Comparison of ENCODE assay signal across 22 cellular contexts in the genomic region with DNA sequence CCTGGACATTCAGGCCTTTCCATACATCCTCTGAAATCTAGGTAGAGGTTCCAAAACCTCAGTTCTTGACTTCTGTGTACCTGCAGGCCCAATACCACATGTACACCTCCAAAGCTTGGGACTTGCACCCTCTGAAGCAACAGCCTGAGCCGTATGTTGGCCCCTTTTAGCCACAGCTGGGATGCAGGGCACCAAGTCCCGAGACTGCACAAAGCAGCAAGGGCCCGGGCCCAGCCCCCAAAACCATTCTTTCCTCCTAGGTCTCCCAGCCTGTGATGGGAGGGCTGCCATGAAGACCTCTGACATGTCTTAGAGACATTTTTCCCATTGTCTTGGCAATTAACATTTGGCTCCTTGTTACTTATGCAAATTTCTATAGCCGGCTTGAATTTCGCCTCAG.
DNase-seq lines count a peak whose midpoint lies in the region; ATAC-seq and TF ChIP-seq lines count a peak whose summit lies in the region.
"Had no signal": no experiment of that assay in that cellular context is flagged by ENCODE, and none has a peak within 500 bp of the region (broad histone marks: within the 10 kb centered on the region; RNA-seq: fewer than 3 reads in every experiment).

No MANE protein-coding gene starts in this region.

- no peaks in the 10 kb centered on the region for H3K9me3 ChIP-seq in HEK293 (ENCODE audit: control insufficient read depth, insufficient read depth, low read depth, low read length)
- H3K9me3 ChIP-seq in endodermal cell (ENCODE audit: control insufficient read depth, low read length) = no peaks in the 10 kb centered on the region
- H3K9me3 ChIP-seq: A549 had no signal

- no peaks in the 10 kb centered on the region for H3K27me3 Mint-ChIP-seq in activated CD8-positive, alpha-beta memory T cell treated with anti-CD3 and anti-CD28 coated beads, Interleukin-2, amount 10 ng/mL, durations not matched to agents 7 days and 5 days
- H3K27me3 Mint-ChIP-seq in endodermal cell (ENCODE audit: insufficient read depth) (peaks cover 10% of the 10 kb centered on the region), osteocyte (ENCODE audit: unreplicated experiment) (peaks cover 7% of the 10 kb centered on the region)

- DNase-seq in activated CD8-positive, alpha-beta memory T cell treated with anti-CD3 and anti-CD28 coated beads, Interleukin-2, amount 10 ng/mL, durations not matched to agents 7 days and 5 days = peak; percentile 12
- no peak for DNase-seq in activated CD8-positive, alpha-beta memory T cell treated with anti-CD3 and anti-CD28 coated beads for 24 hours
- DNase-seq in endodermal cell = peak; percentile 22
- peak; percentile 46 for DNase-seq in osteocyte (ENCODE audit: extremely low spot score, unreplicated experiment)
- DNase-seq in activated CD4-positive, alpha-beta T cell treated with anti-CD3 and anti-CD28 coated beads for 48 hours = no peak
- DNase-seq in SHP77 (lab: John Stamatoyannopoulos, UW) = no peak
- DNase-seq: 8988T; ACHN; C1 segment of cervical spinal cord; Calu3; CD4-positive, alpha-beta memory T cell; COR-L47; EL; GDM1; H9; HFFc6 had no signal

- ATAC-seq in activated CD8-positive, alpha-beta memory T cell treated with anti-CD3 and anti-CD28 coated beads, Interleukin-2, amount 10 ng/mL, durations not matched to agents 7 days and 5 days = no peak
- ATAC-seq in HG03280 (IDR thresholded peaks at IDR 0.05; ENCODE audit: unreplicated experiment) = no peak
- ATAC-seq: A549, GM12878, GM23338, HCT116 had no signal

- H3K4me1 ChIP-seq in HEK293 (ENCODE audit: control insufficient read depth, insufficient read depth, low read length) (no peaks in the 10 kb centered on the region), endodermal cell (ENCODE audit: control insufficient read depth, insufficient read depth, low read length) (peaks cover 9% of the 10 kb centered on the region)
- H3K4me1 ChIP-seq: A549 had no signal

- no peaks in the 10 kb centered on the region for H3K36me3 Mint-ChIP-seq in activated CD8-positive, alpha-beta memory T cell treated with anti-CD3 and anti-CD28 coated beads, Interleukin-2, amount 10 ng/mL, durations not matched to agents 7 days and 5 days
- H3K36me3 Mint-ChIP-seq in endodermal cell (ENCODE audit: low read depth) (peaks cover 4% of the 10 kb centered on the region), osteocyte (ENCODE audit: unreplicated experiment) (no peaks in the 10 kb centered on the region)
- H3K36me3 Mint-ChIP-seq: CD4-positive, alpha-beta memory T cell had no signal

- H3K9me3 Mint-ChIP-seq in activated CD8-positive, alpha-beta memory T cell treated with anti-CD3 and anti-CD28 coated beads, Interleukin-2, amount 10 ng/mL, durations not matched to agents 7 days and 5 days (ENCODE audit: low read depth) = no peaks in the 10 kb centered on the region
- peaks cover 16% of the 10 kb centered on the region for H3K9me3 Mint-ChIP-seq in endodermal cell
- no peaks in the 10 kb centered on the region for H3K9me3 Mint-ChIP-seq in osteocyte (ENCODE audit: unreplicated experiment)

- H3K27ac ChIP-seq in HEK293 (ENCODE audit: extremely low read depth, low read depth, low read length) (no peak overlapping the region), endodermal cell (ENCODE audit: low read depth, low read length) (no peak overlapping the region)
- H3K27ac ChIP-seq: A549 had no signal

- H3K36me3 ChIP-seq in HEK293 (ENCODE audit: control insufficient read depth in 2 of 2, insufficient read depth in 1 of 2, low read length in 2 of 2) = no peaks in the 10 kb centered on the region
- no peaks in the 10 kb centered on the region for H3K36me3 ChIP-seq in endodermal cell (ENCODE audit: control insufficient read depth, insufficient read depth, low read length)

- no peaks in the 10 kb centered on the region for H3K4me1 Mint-ChIP-seq in activated CD8-positive, alpha-beta memory T cell treated with anti-CD3 and anti-CD28 coated beads, Interleukin-2, amount 10 ng/mL, durations not matched to agents 7 days and 5 days
- H3K4me1 Mint-ChIP-seq in endodermal cell (peaks cover 14% of the 10 kb centered on the region), osteocyte (ENCODE audit: unreplicated experiment) (no peaks in the 10 kb centered on the region)
- H3K4me1 Mint-ChIP-seq: CD4-positive, alpha-beta memory T cell had no signal

- CTCF ChIA-PET in activated CD8-positive, alpha-beta memory T cell treated with anti-CD3 and anti-CD28 coated beads, Interleukin-2, amount 10 ng/mL, durations not matched to agents 7 days and 5 days (lab: Charles Lee) = no interaction called here
- CTCF ChIA-PET in HEK293 (lab: Yijun Ruan, JAX) = no interaction called here

- POLR2A ChIA-PET in HEK293 (lab: Yijun Ruan, JAX) = no interaction called here

- no peak overlapping the region for H3K9ac ChIP-seq in endodermal cell (ENCODE audit: extremely low read depth, low read length, poor library complexity, severe bottlenecking)

- no peak overlapping the region for H3K4me3 ChIP-seq in HEK293 (ENCODE audit: low read depth, low read length)
- no peak overlapping the region for H3K4me3 ChIP-seq in endodermal cell (ENCODE audit: low read length)
- H3K4me3 ChIP-seq: A549, GM12878, GM23338 had no signal

- no peak overlapping the region for H3K27ac Mint-ChIP-seq in activated CD8-positive, alpha-beta memory T cell treated with anti-CD3 and anti-CD28 coated beads, Interleukin-2, amount 10 ng/mL, durations not matched to agents 7 days and 5 days
- H3K27ac Mint-ChIP-seq in endodermal cell = no peak overlapping the region
- H3K27ac Mint-ChIP-seq in osteocyte (ENCODE audit: unreplicated experiment) = no peak overlapping the region
- H3K27ac Mint-ChIP-seq: CD4-positive, alpha-beta memory T cell; GM23338; H9; HFFc6 had no signal

- H3K27me3 ChIP-seq in endodermal cell (ENCODE audit: control insufficient read depth, insufficient read depth, low read length, poor library complexity, severe bottlenecking) = no peaks in the 10 kb centered on the region

- H3K4me3 Mint-ChIP-seq in activated CD8-positive, alpha-beta memory T cell treated with anti-CD3 and anti-CD28 coated beads, Interleukin-2, amount 10 ng/mL, durations not matched to agents 7 days and 5 days = no peak overlapping the region
- H3K4me3 Mint-ChIP-seq in endodermal cell (no peak overlapping the region), osteocyte (ENCODE audit: unreplicated experiment) (no peak overlapping the region)
- H3K4me3 Mint-ChIP-seq: CD4-positive, alpha-beta memory T cell; GM23338; H9; HFFc6 had no signal

- TF ChIP-seq CTCF in HEK293 (tag by site-specific recombination; IDR thresholded peaks at IDR 0.05) = no peak
- TF ChIP-seq CTCF in endodermal cell (conservative IDR thresholded peaks at IDR 0.05) = no peak
- no peak for TF ChIP-seq CTCF in osteocyte (IDR thresholded peaks at IDR 0.05)

- WGBS in endodermal cell (ENCODE audit: insufficient coverage in 1 of 2, insufficient read length in 1 of 2), 2 experiments = 96 to 98% methylated on average over 3 to 5 of the region's 5 CpGs

TF ChIP-seq in HEK293, 187 proteins besides CTCF, POLR2A, EP300 and RAD21:
- TF ChIP-seq ZNF121 (tag by site-specific recombination; IDR thresholded peaks at IDR 0.05) (no peak), ZNF146 (tag by site-specific recombination; IDR thresholded peaks at IDR 0.05) (no peak), ZNF221 (tag by site-specific recombination; IDR thresholded peaks at IDR 0.05; ENCODE audit: borderline replicate concordance) (no peak), ZNF776 (tag by site-specific recombination; IDR thresholded peaks at IDR 0.05; ENCODE audit: borderline replicate concordance) (no peak), ZNF585B (tag by site-specific recombination; IDR thresholded peaks at IDR 0.05) (peak; percentile 86)
TF ChIP-seq in HEK293: peak in this region for 1.

Comparison
In these comparisons a context has a peak if more than half of its experiments do, and no peak if none do; other contexts are left out.
1. DNase-seq: peak in activated CD8-positive, alpha-beta memory T cell treated with anti-CD3 and anti-CD28 coated beads, Interleukin-2, amount 10 ng/mL, durations not matched to agents 7 days and 5 days (single experiment), endodermal cell (single experiment) and osteocyte (single experiment); none in activated CD8-positive, alpha-beta memory T cell treated with anti-CD3 and anti-CD28 coated beads for 24 hours (single experiment), activated CD4-positive, alpha-beta T cell treated with anti-CD3 and anti-CD28 coated beads for 48 hours (single experiment) and SHP77 (0 of 2).